In genomic region chr16:2919511-2920255, GRCh38 we compare ENCODE assay signal across 8 cellular contexts. TPM values are rescaled to one million over a fixed set of nuclear protein-coding genes. Genes with fewer than 3 reads are reported as not detected.
DNase-seq lines count a peak whose midpoint lies in the region; ATAC-seq lines count a peak whose summit lies in the region.

No MANE protein-coding gene starts in this region.

- intact Hi-C loops in left colon (cut with DNase I, micrococcal nuclease): loop anchor here in 1 of 2 donors (5.0 kb wide), 1 partner anchor 42 kb away; no protein-coding TSS in a partner anchor

- peak; percentile 53 for ATAC-seq in left colon
- no peak for ATAC-seq in GM21447 (IDR thresholded peaks at IDR 0.05; ENCODE audit: unreplicated experiment)

- DNase-seq in NCI-H146 (lab: John Stamatoyannopoulos, UW): peak; percentile 54
- no peak for DNase-seq in NCI-H146 treated with DMSO at 0.1 percent for 48 hours (lab: John Stamatoyannopoulos, UW; ENCODE audit: unreplicated experiment)
- peak; percentile 17 for DNase-seq in NCI-H1694 treated with DMSO at 0.1 percent for 48 hours (lab: John Stamatoyannopoulos, UW)
- DNase-seq in activated CD4-positive, CD25-positive, alpha-beta regulatory T cell treated with anti-CD3 and anti-CD28 coated beads, Interleukin-2, amount 50 U/mL, for 72 hours: peak; percentile 53
- DNase-seq in cerebellum (ENCODE audit: low spot score): peak; percentile 78
- peak in 1 of 2 donors; percentile 51 for DNase-seq in left colon
- peak; percentile 37 to 43 for DNase-seq in stimulated activated CD4-positive, alpha-beta T cell treated with anti-CD3 and anti-CD28 coated beads, Interleukin-4, amount 100 ng/mL, for 4 hours

RNA-seq across cellular contexts. Expression of gene FLYWCH1, which starts 8.0 kb away (rescaled TPM):
- total RNA-seq in cerebellum (17.6 TPM), left colon (10 to 100 TPM; 23.0 to 27.3 TPM)

RNA-seq across cellular contexts. Expression of gene FLYWCH2, which starts 36.7 kb away (rescaled TPM):
- 21.8 TPM for total RNA-seq in cerebellum
- 10 to 100 TPM; 20.7 to 30.8 TPM for total RNA-seq in left colon

RNA-seq across cellular contexts. Expression of gene KREMEN2, which starts 44.4 kb away (rescaled TPM):
- total RNA-seq in cerebellum (not detected), left colon (1 to 10 TPM in 1 of 2 donors, under 1 TPM in 1; 0.89 to 1.1 TPM)

RNA-seq across cellular contexts. Expression of gene PAQR4, which starts 49.5 kb away (rescaled TPM):
- total RNA-seq in cerebellum (17.5 TPM), left colon (10 to 100 TPM in 1 of 2 donors, 1 to 10 TPM in 1; 8.7 to 12.7 TPM)
